ENCODE assay signal across 8 cellular contexts in the genomic region with DNA sequence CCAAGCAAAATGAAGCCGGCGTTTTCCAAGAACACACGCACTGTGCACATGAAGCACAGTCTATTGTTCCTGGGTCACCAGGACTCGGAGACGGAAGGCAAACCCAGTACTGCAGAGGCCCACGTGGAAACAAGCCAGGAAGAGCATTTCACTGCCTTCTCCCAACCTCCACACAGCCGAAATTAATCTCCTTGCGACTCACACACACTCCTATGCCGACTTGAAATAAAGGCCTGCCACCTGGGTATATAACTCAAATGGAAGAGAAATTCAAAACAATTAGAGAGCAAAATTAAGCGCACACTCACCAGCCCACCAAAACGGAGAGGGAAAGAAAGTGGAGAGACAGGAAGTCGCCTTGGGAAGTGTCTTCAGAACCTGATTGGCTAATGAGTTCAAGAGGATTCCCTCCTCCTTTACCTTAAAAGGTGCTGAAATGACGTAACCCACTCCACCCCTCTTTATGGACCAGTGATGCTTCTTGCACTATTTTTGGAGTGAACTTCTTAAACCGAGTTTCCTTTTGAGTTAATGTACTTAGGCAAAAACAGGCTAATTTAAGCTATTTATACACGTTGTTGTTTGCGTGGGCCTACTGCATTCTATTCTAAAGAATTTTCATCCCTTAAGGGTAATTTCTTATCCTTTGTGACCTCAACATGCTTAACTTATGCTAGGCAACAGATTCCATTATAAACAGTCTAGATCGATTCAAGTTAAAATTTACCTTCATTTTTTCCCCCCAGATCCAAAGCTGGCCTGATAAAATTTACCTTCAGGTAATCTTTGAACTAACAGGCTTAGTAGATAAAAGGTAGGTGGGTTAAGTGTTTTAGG. TPM values are rescaled to one million over a fixed set of nuclear protein-coding genes. Genes with fewer than 3 reads are reported as not detected.
DNase-seq lines count a peak whose midpoint lies in the region; ATAC-seq, FAIRE-seq and TF ChIP-seq lines count a peak whose summit lies in the region.

A gene with protein sequence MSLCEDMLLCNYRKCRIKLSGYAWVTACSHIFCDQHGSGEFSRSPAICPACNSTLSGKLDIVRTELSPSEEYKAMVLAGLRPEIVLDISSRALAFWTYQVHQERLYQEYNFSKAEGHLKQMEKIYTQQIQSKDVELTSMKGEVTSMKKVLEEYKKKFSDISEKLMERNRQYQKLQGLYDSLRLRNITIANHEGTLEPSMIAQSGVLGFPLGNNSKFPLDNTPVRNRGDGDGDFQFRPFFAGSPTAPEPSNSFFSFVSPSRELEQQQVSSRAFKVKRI (minus strand): TSS at position 334 of the 837 bp plus-strand sequence. CDS start 16,756 bp downstream, outside the sequence.

- intact Hi-C loops in endothelial cell of umbilical vein (cut with micrococcal nuclease), result loop anchor here (1.0 to 2.0 kb wide), 4 partner anchors 9 to 352 kb away; a partner anchor contains a TSS

- dilution Hi-C loops in endothelial cell of umbilical vein (cut with MboI; ENCODE audit: extremely low pct_ligation_motif_present, low sequenced_read_pairs), result no loop called here

- peak; percentile 97 for FAIRE-seq in endothelial cell of umbilical vein (lab: Jason Lieb, UNC)

- peak within 1 kb of the TSS; percentile 89 for H3K27ac Mint-ChIP-seq in stimulated activated memory B cell treated with anti-CD40 and anti-IgM and Interleukin-4, amounts not matched to agents 10 μg/mL and 1 μg/mL and 100 μg/mL, for 72 hours

- H4K20me1 ChIP-seq in endothelial cell of umbilical vein (replicated peaks; ENCODE audit: control insufficient read depth, extremely low read depth, insufficient read depth, low read length), result no peaks in the 10 kb centered on the region

- no peaks in the 10 kb centered on the region for H3K9me1 ChIP-seq in endothelial cell of umbilical vein (replicated peaks; ENCODE audit: control insufficient read depth, extremely low read depth, insufficient read depth, low read length)

- peak; percentile 69 for TF ChIP-seq POLR2A in endothelial cell of umbilical vein (IDR thresholded peaks at IDR 0.05; ENCODE audit: low read depth, low read length)

- POLR2A ChIA-PET in endothelial cell of umbilical vein (lab: Charles Lee), result interaction anchor here (1.4 to 2.2 kb wide), 2 partner anchors 9 to 137 kb away, joined by 3 to 30 read pairs; a partner anchor contains a TSS

- peak within 1 kb of the TSS; percentile 66 for H2AFZ ChIP-seq in endothelial cell of umbilical vein (ENCODE audit: low read depth, low read length)

- peaks cover 19% of the 10 kb centered on the region for H3K4me1 ChIP-seq in endothelial cell of umbilical vein (ENCODE audit: control insufficient read depth, extremely low read depth, insufficient read depth, low read length)

- peak within 1 kb of the TSS; percentile 71 for H3K27ac ChIP-seq in endothelial cell of umbilical vein (ENCODE audit: insufficient read depth, low read depth, low read length)

- peaks cover 49% of the 10 kb centered on the region for H3K79me2 ChIP-seq in endothelial cell of umbilical vein (ENCODE audit: control insufficient read depth, insufficient read depth, low read length)

- H3K4me1 Mint-ChIP-seq in stimulated activated memory B cell treated with anti-CD40 and anti-IgM and Interleukin-4, amounts not matched to agents 10 μg/mL and 1 μg/mL and 100 μg/mL, for 72 hours, result peaks cover 41% of the 10 kb centered on the region

- BruUV-seq in endothelial cell of umbilical vein (replicated peaks; lab: Mats Ljungman, UMichigan), result no TSS peak

- CTCF ChIA-PET in endothelial cell of umbilical vein (lab: Charles Lee), result interaction anchor here (0.8 to 2.2 kb wide), 6 partner anchors 9 to 276 kb away, joined by 3 to 25 read pairs (median 4); a partner anchor contains a TSS

- peaks cover 0 to 6% of the 10 kb centered on the region in 2 experiments for H3K36me3 ChIP-seq in endothelial cell of umbilical vein (ENCODE audit: control insufficient read depth in 2 of 2, extremely low read depth in 1 of 2, insufficient read depth in 2 of 2, low read length in 2 of 2)

- DNase-seq in DMS114 treated with DMSO at 0.1 percent for 48 hours (lab: John Stamatoyannopoulos, UW; ENCODE audit: unreplicated experiment) (peak; percentile 87), HS-5 (ENCODE audit: low read depth) (peak; percentile 69), NOMO-1 (lab: John Stamatoyannopoulos, UW; ENCODE audit: unreplicated experiment in 2 of 2) (peak; percentile 63 to 75), endothelial cell of umbilical vein (ENCODE audit: low read depth, low spot score) (peak; percentile 87), mesenteric fat pad (ENCODE audit: low spot score) (no peak)
- DNase-seq in activated CD8-positive, alpha-beta memory T cell treated with anti-CD3 and anti-CD28 coated beads, Interleukin-2, amount 50 U/mL, for 24 hours (ENCODE audit: extremely low read depth), result peak; percentile 13

- no peaks in the 10 kb centered on the region for H3K9me3 Mint-ChIP-seq in stimulated activated memory B cell treated with anti-CD40 and anti-IgM and Interleukin-4, amounts not matched to agents 10 μg/mL and 1 μg/mL and 100 μg/mL, for 72 hours

- peak; percentile 94 for ATAC-seq in GM21360 (IDR thresholded peaks at IDR 0.05; ENCODE audit: unreplicated experiment)
- peak; percentile 97 for ATAC-seq in stimulated activated memory B cell treated with anti-CD40 and anti-IgM and Interleukin-4, amounts not matched to agents 10 μg/mL and 1 μg/mL and 100 μg/mL, for 72 hours

- H3K27me3 Mint-ChIP-seq in stimulated activated memory B cell treated with anti-CD40 and anti-IgM and Interleukin-4, amounts not matched to agents 10 μg/mL and 1 μg/mL and 100 μg/mL, for 72 hours, result no peaks in the 10 kb centered on the region

- peaks cover 8% of the 10 kb centered on the region for H3K36me3 Mint-ChIP-seq in stimulated activated memory B cell treated with anti-CD40 and anti-IgM and Interleukin-4, amounts not matched to agents 10 μg/mL and 1 μg/mL and 100 μg/mL, for 72 hours

- peaks cover under 1 to 2% of the 10 kb centered on the region in 2 experiments for H3K27me3 ChIP-seq in endothelial cell of umbilical vein (ENCODE audit: control insufficient read depth in 2 of 2, insufficient read depth in 2 of 2, low read length in 2 of 2)

- H3K4me2 ChIP-seq in endothelial cell of umbilical vein (ENCODE audit: insufficient read depth, low read length), result peak within 1 kb of the TSS; percentile 68

- peak within 1 kb of the TSS; percentile 95 for H3K4me3 Mint-ChIP-seq in stimulated activated memory B cell treated with anti-CD40 and anti-IgM and Interleukin-4, amounts not matched to agents 10 μg/mL and 1 μg/mL and 100 μg/mL, for 72 hours

- no peaks in the 10 kb centered on the region for H3K9me3 ChIP-seq in endothelial cell of umbilical vein (replicated peaks; ENCODE audit: control insufficient read depth, insufficient read depth, low read length)

- peak within 1 kb of the TSS; percentile 83 for H3K9ac ChIP-seq in endothelial cell of umbilical vein (replicated peaks; ENCODE audit: extremely low read depth, insufficient read depth, low read length)

- no peak for TF ChIP-seq CTCF in endothelial cell of umbilical vein (IDR thresholded peaks at IDR 0.05; ENCODE audit: extremely low read depth in 1 of 2, insufficient read depth in 1 of 2, low read depth in 1 of 2, low read length in 2 of 2)

- peak within 1 kb of the TSS; percentile 48 to 93 (median 65) for H3K4me3 ChIP-seq in endothelial cell of umbilical vein (replicated peaks in 1 of 3; ENCODE audit: insufficient read depth in 1 of 3, low read depth in 1 of 3, low read length in 3 of 3)

TF ChIP-seq in endothelial cell of umbilical vein, 7 proteins besides CTCF, POLR2A, EP300 and RAD21:
- TF ChIP-seq MYC (IDR thresholded peaks at IDR 0.05; ENCODE audit: low read depth, low read length) (peak; percentile 80), EZH2 (IDR thresholded peaks at IDR 0.05; ENCODE audit: borderline replicate concordance, low read depth, low read length, severe bottlenecking) (no peak), JUN (IDR thresholded peaks at IDR 0.05; ENCODE audit: borderline replicate concordance, insufficient read depth, insufficient read length, low read depth) (peak; percentile 63), GATA2 (IDR thresholded peaks at IDR 0.05; ENCODE audit: insufficient read depth, insufficient read length, low read depth, low read length) (no peak), POLR2AphosphoS5 (IDR thresholded peaks at IDR 0.05; ENCODE audit: insufficient read depth, low read depth, low read length) (peak; percentile 29), FOS (IDR thresholded peaks at IDR 0.05; ENCODE audit: borderline replicate concordance, insufficient read depth, low read length) (no peak)
- TF ChIP-seq, protein P1, sequence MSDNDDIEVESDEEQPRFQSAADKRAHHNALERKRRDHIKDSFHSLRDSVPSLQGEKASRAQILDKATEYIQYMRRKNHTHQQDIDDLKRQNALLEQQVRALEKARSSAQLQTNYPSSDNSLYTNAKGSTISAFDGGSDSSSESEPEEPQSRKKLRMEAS (IDR thresholded peaks at IDR 0.05; ENCODE audit: insufficient read depth, insufficient read length), result peak; percentile 73

RNA-seq across cellular contexts. Expression of the gene that starts here (rescaled TPM):
- total RNA-seq in endothelial cell of umbilical vein (35.5 and 38.9 TPM in 2 replicates), mesenteric fat pad (22.1 TPM)
- 31.0 and 32.7 TPM in 2 replicates for polyA plus RNA-seq in endothelial cell of umbilical vein
- 33.5 and 36.7 TPM in 2 replicates for polyA plus RNA-seq in endothelial cell of umbilical vein (2011; cell fraction: cytosol; rRNA removed)
- 20.3 and 25.5 TPM in 2 replicates for polyA plus RNA-seq in endothelial cell of umbilical vein (2011; cell fraction: nucleus; rRNA removed)
- 25.3 and 34.4 TPM in 2 replicates for polyA plus RNA-seq in endothelial cell of umbilical vein (2012)
- 40.3 and 44.2 TPM in 2 replicates for polyA minus RNA-seq in endothelial cell of umbilical vein
- 25.2 TPM for polyA minus RNA-seq in endothelial cell of umbilical vein (2011; cell fraction: cytosol; rRNA and poly(A)+ RNA removed)
- polyA minus RNA-seq in endothelial cell of umbilical vein (2011; cell fraction: nucleus; rRNA and poly(A)+ RNA removed), result 24.3 and 29.2 TPM in 2 replicates
